Comparison of ENCODE assay signal across 30 cellular contexts in the genomic region with DNA sequence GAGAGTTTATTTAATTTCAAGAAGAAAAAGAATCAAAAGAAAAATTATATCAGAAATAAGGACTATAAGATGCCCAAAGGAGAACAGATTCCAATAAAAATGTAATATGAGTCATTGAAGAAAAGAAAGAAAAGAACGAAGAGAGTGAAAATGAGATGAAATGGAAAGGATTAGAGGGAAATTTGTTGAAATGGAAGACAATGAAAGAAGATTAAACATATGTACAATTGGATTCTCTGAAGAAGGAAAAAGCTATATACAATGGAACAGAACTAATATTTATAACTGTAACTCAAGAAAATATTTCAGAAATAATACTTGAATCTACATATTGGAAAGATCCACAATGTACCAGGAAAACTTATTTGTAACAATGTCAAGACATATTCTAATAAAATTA. TPM values are rescaled to one million over a fixed set of nuclear protein-coding genes. Genes with fewer than 3 reads are reported as not detected.
"Had no signal": no experiment of that assay in that cellular context is flagged by ENCODE, and none has a peak within 500 bp of the region (broad histone marks: within the 10 kb centered on the region; RNA-seq: fewer than 3 reads in every experiment).

No MANE protein-coding gene starts in this region.

- DNase-seq: natural killer cell; occipital lobe; ovary; posterior cingulate gyrus; psoas muscle; right cardiac atrium; right lobe of liver; sigmoid colon; spleen; stimulated activated CD4-positive, alpha-beta T cell treated with anti-CD3 and anti-CD28 coated beads, Interleukin-12 subunit alpha, Interleukin-12 subunit beta, amount 100 ng/mL, for 4 hours; stimulated activated CD4-positive, alpha-beta T cell treated with anti-CD3 and anti-CD28 coated beads, Interleukin-1b, Interleukin-23, amount 100 ng/mL, for 48 hours; stimulated activated CD4-positive, alpha-beta T cell treated with anti-CD3 and anti-CD28 coated beads, Interleukin-4, amount 100 ng/mL, for 1 hour; stimulated activated CD4-positive, alpha-beta T cell treated with anti-CD3 and anti-CD28 coated beads, Interleukin-4, amount 100 ng/mL, for 4 hours; stimulated activated CD8-positive, alpha-beta memory T cell treated with anti-CD3 and anti-CD28 coated beads, Interleukin-4, amount 100 ng/mL, for 48 hours; stimulated activated naive CD4-positive, alpha-beta T cell; stimulated activated naive CD8-positive, alpha-beta T cell treated with anti-CD3 and anti-CD28 coated beads, Interleukin-15, amount 100 ng/mL, for 72 hours; stimulated activated naive CD8-positive, alpha-beta T cell treated with anti-CD3 and anti-CD28 coated beads, Interleukin-15, Interleukin-2, amounts not matched to agents 100 U/mL and 50 U/mL, for 24 hours; substantia nigra; testis; tibial artery; transverse colon; upper lobe of right lung; uterus had no signal

- H3K4me1 ChIP-seq: neural progenitor cell, parathyroid adenoma, psoas muscle, right lobe of liver, sigmoid colon, suprapubic skin, testis, tibial artery, transverse colon, upper lobe of right lung, uterus had no signal

- H3K4me3 ChIP-seq: neural progenitor cell, ovary, psoas muscle, right lobe of liver, sigmoid colon, smooth muscle cell, spleen, suprapubic skin, testis, tibial artery, transverse colon, upper lobe of right lung, uterus had no signal

- H3K36me3 ChIP-seq: neural progenitor cell, ovary, right lobe of liver, sigmoid colon, spleen, suprapubic skin, tibial artery, transverse colon, upper lobe of right lung, uterus had no signal

- ATAC-seq: natural killer cell; psoas muscle; right cardiac atrium; right lobe of liver; stimulated activated memory B cell treated with anti-CD40 and anti-IgM and Interleukin-4, amounts not matched to agents 10 μg/mL and 1 μg/mL and 100 μg/mL, for 72 hours; stimulated activated naive CD8-positive, alpha-beta T cell treated with anti-CD3 and anti-CD28 coated beads, Interleukin-15, amount 100 ng/mL, for 72 hours; stimulated activated naive CD8-positive, alpha-beta T cell treated with anti-CD3 and anti-CD28 coated beads, Interleukin-15, Interleukin-2, amounts not matched to agents 100 U/mL and 50 U/mL, for 24 hours; upper lobe of right lung had no signal

- H3K9me3 ChIP-seq: ovary, right lobe of liver, suprapubic skin, testis, tibial artery, transverse colon, upper lobe of right lung, uterus had no signal

- H3K27ac ChIP-seq: neural progenitor cell, ovary, parathyroid adenoma, psoas muscle, right lobe of liver, sigmoid colon, spleen, suprapubic skin, testis, tibial artery, transverse colon, upper lobe of right lung, uterus had no signal

- H3K27me3 ChIP-seq: neural progenitor cell, right lobe of liver, sigmoid colon, spleen, suprapubic skin, testis, tibial artery, transverse colon, upper lobe of right lung, uterus had no signal

RNA-seq across cellular contexts. Expression of a gene that starts 28.6 kb away (rescaled TPM):
- polyA plus RNA-seq: neural cell, right cardiac atrium, sigmoid colon, smooth muscle cell, urinary bladder had no signal

RNA-seq across cellular contexts. Expression of a gene that starts 35.1 kb away (rescaled TPM):
- polyA plus RNA-seq: neural cell, ovary, right cardiac atrium, smooth muscle cell, spleen, urinary bladder had no signal
